ENCODE assay signal across 10 cellular contexts in genomic region chr6:163398796-163399195, GRCh38. TPM values are rescaled to one million over a fixed set of nuclear protein-coding genes. Genes with fewer than 3 reads are reported as not detected.
DNase-seq lines count a peak whose midpoint lies in the region; ATAC-seq lines count a peak whose summit lies in the region.
"Had no signal": no experiment of that assay in that cellular context is flagged by ENCODE, and none has a peak within 500 bp of the region (broad histone marks: within the 10 kb centered on the region; RNA-seq: fewer than 3 reads in every experiment).

No MANE protein-coding gene starts in this region.

- no peaks in the 10 kb centered on the region for H3K79me1 ChIP-seq in neuronal stem cell (ENCODE audit: low read depth, low read length)

- no peak overlapping the region for H3K14ac ChIP-seq in neuronal stem cell (ENCODE audit: low read length)

- no peaks in the 10 kb centered on the region for H3K36me3 ChIP-seq in neuronal stem cell (replicated peaks in 1 of 2; ENCODE audit: control insufficient read depth in 2 of 2, insufficient read depth in 2 of 2, low read length in 2 of 2)

- peak; percentile 59 for ATAC-seq in GM19043 (IDR thresholded peaks at IDR 0.05; ENCODE audit: low read depth, unreplicated experiment)
- peak; percentile 46 for ATAC-seq in HG03520 (IDR thresholded peaks at IDR 0.05; ENCODE audit: unreplicated experiment)
- ATAC-seq in stimulated activated naive CD8-positive, alpha-beta T cell treated with anti-CD3 and anti-CD28 coated beads, Interleukin-15, Interleukin-2, amounts not matched to agents 100 U/mL and 50 U/mL, for 24 hours: no peak

- H2BK15ac ChIP-seq in neuronal stem cell (ENCODE audit: low read length): no peak overlapping the region

- no peak overlapping the region for H3K18ac ChIP-seq in neuronal stem cell (ENCODE audit: low read length)

- no peaks in the 10 kb centered on the region for H3K9me3 ChIP-seq in neuronal stem cell (replicated peaks in 1 of 2; ENCODE audit: control insufficient read depth in 2 of 2, insufficient read depth in 1 of 2, low read depth in 1 of 2, low read length in 2 of 2)

- no CpG with 5 or more reads among the region's 9 CpGs for whole genome bisulfite sequencing in neuronal stem cell (ENCODE audit: extremely low coverage in 2 of 2, insufficient read length in 2 of 2, insufficient replicate concordance in 1 of 2), 2 donors

- no peak overlapping the region for H2BK12ac ChIP-seq in neuronal stem cell (ENCODE audit: low read length)

- no peak overlapping the region for H2AK5ac ChIP-seq in neuronal stem cell (ENCODE audit: low read depth, low read length)

- H3K4me2 ChIP-seq in neuronal stem cell (ENCODE audit: insufficient read depth, low read length, poor library complexity, severe bottlenecking): no peak overlapping the region

- H2BK5ac ChIP-seq in neuronal stem cell (ENCODE audit: low read length): no peak overlapping the region

- H3K4me1 ChIP-seq in neuronal stem cell (ENCODE audit: control insufficient read depth in 2 of 2, insufficient read depth in 1 of 2, low read depth in 1 of 2, low read length in 2 of 2): peaks cover 12 to 60% of the 10 kb centered on the region in 2 donors

- no peak overlapping the region for H4K91ac ChIP-seq in neuronal stem cell (ENCODE audit: low read depth, low read length, poor library complexity)

- H3K23ac ChIP-seq in neuronal stem cell (ENCODE audit: low read depth, low read length, poor library complexity): no peak overlapping the region

- H3K27me3 ChIP-seq in neuronal stem cell (ENCODE audit: control insufficient read depth in 3 of 3, insufficient read depth in 3 of 3, low read depth in 1 of 3, low read length in 3 of 3): no peaks in the 10 kb centered on the region

- no peak overlapping the region for H2BK120ac ChIP-seq in neuronal stem cell (ENCODE audit: low read depth, low read length)

- peak overlapping the region; percentile 5 for H2AFZ ChIP-seq in neuronal stem cell (ENCODE audit: low read length)

- H4K8ac ChIP-seq in neuronal stem cell (ENCODE audit: low read depth, low read length): no peak overlapping the region

- H3K9ac ChIP-seq in neuronal stem cell (ENCODE audit: low read depth, low read length, poor library complexity): no peak overlapping the region

- H3K4me3 ChIP-seq in neuronal stem cell (ENCODE audit: low read length in 2 of 2): no peak overlapping the region

- H3K27ac ChIP-seq in cingulate gyrus (ENCODE audit: low read depth, low read length) (peak overlapping the region; percentile 48), neuronal stem cell (replicated peaks; ENCODE audit: low read length) (no peak overlapping the region)

- no peak overlapping the region for H3K4ac ChIP-seq in neuronal stem cell (ENCODE audit: low read length)

- DNase-seq in neuronal stem cell (ENCODE audit: low spot score) (no peak), COR-L47 (lab: John Stamatoyannopoulos, UW) (no peak), NAMALWA (ENCODE audit: low spot score) (no peak), HuH-7 (ENCODE audit: low spot score) (no peak)
- no peak for DNase-seq in stimulated activated naive CD8-positive, alpha-beta T cell treated with anti-CD3 and anti-CD28 coated beads, Interleukin-15, Interleukin-2, amounts not matched to agents 100 U/mL and 50 U/mL, for 24 hours
- DNase-seq: CD4-positive, CD25-positive, alpha-beta regulatory T cell; kidney glomerular epithelial cell had no signal

RNA-seq across cellular contexts. Expression of gene QKI, which starts 15.7 kb away (rescaled TPM):
- 174 TPM for polyA plus RNA-seq in neuronal stem cell (2013, experiment 1 of 2)
- 177 TPM for polyA plus RNA-seq in neuronal stem cell (2013, experiment 2 of 2)
